8 cellular contexts compared by ENCODE assay signal in genomic region chr21:36113647-36114428, GRCh38. TPM values are rescaled to one million over a fixed set of nuclear protein-coding genes. Genes with fewer than 3 reads are reported as not detected.
A peak's percentile ranks its signal among the peaks of the same experiment; 100 is the strongest.
DNase-seq lines count a peak whose midpoint lies in the region; ATAC-seq and TF ChIP-seq lines count a peak whose summit lies in the region.

No MANE protein-coding gene starts in this region.

- no peaks in the 10 kb centered on the region for H4K20me1 ChIP-seq in Karpas-422 (ENCODE audit: insufficient read depth, low read depth, low read length)

- H3K4me2 ChIP-seq in Karpas-422 (ENCODE audit: low read depth, low read length, poor library complexity, severe bottlenecking) = no peak overlapping the region

- H3K9me3 ChIP-seq in Karpas-422 (ENCODE audit: low read length) (no peaks in the 10 kb centered on the region), thyroid gland (no peaks in the 10 kb centered on the region)

- H3K27ac ChIP-seq in Karpas-422 (ENCODE audit: low read length) (no peak overlapping the region), thyroid gland (no peak overlapping the region)

- H2AFZ ChIP-seq in Karpas-422 (ENCODE audit: low read length) = no peak overlapping the region

- H3K27me3 ChIP-seq in Karpas-422 (ENCODE audit: low read length) (no peaks in the 10 kb centered on the region), thyroid gland (no peaks in the 10 kb centered on the region)

- H3K9ac ChIP-seq in Karpas-422 (ENCODE audit: low read length) = no peak overlapping the region

- intact Hi-C loops in thyroid gland (cut with DNase I) = loop anchor here (5.0 kb wide), 1 partner anchor 42 kb away; the partner anchor contains the start of gene CBR1

- TF ChIP-seq CTCF in thyroid gland (IDR thresholded peaks at IDR 0.05) = no peak

- peak; percentile 55 for ATAC-seq in stimulated activated effector memory CD8-positive, alpha-beta T cell treated with anti-CD3 and anti-CD28 coated beads, Interleukin-12 subunit alpha, Interleukin-12 subunit beta, amount 100 ng/mL, for 72 hours

- H3K4me1 Mint-ChIP-seq in stimulated activated effector memory CD8-positive, alpha-beta T cell treated with anti-CD3 and anti-CD28 coated beads, Interleukin-12 subunit alpha, Interleukin-12 subunit beta, amount 100 ng/mL, for 72 hours = peaks cover 7% of the 10 kb centered on the region

- H3K36me3 ChIP-seq in Karpas-422 (ENCODE audit: insufficient read depth, low read length) (no peaks in the 10 kb centered on the region), thyroid gland (no peaks in the 10 kb centered on the region)

- DNase-seq in Karpas-422 (peak; percentile 28), T-helper 1 cell (peak; percentile 42 to 82 (median 53)), NCI-H128 (lab: John Stamatoyannopoulos, UW; ENCODE audit: unreplicated experiment) (no peak), thyroid gland (no peak), DMS 273 (lab: John Stamatoyannopoulos, UW; ENCODE audit: unreplicated experiment) (no peak), KG1 (lab: John Stamatoyannopoulos, UW) (no peak)
- DNase-seq in effector CD8-positive, alpha-beta T cell (lab: John Stamatoyannopoulos, UW) = peak; percentile 65
- peak in 1 of 2 donors; percentile 83 for DNase-seq in stimulated activated effector memory CD8-positive, alpha-beta T cell treated with anti-CD3 and anti-CD28 coated beads, Interleukin-12 subunit alpha, Interleukin-12 subunit beta, amount 100 ng/mL, for 72 hours (ENCODE audit: low spot score in 2 of 2)

- H3K9me3 Mint-ChIP-seq in stimulated activated effector memory CD8-positive, alpha-beta T cell treated with anti-CD3 and anti-CD28 coated beads, Interleukin-12 subunit alpha, Interleukin-12 subunit beta, amount 100 ng/mL, for 72 hours = no peaks in the 10 kb centered on the region

- no peaks in the 10 kb centered on the region for H3K9me2 ChIP-seq in Karpas-422 (replicated peaks; ENCODE audit: insufficient read depth, low read length)

- 73 to 78% methylated on average over 17 of the region's 17 CpGs for WGBS in thyroid gland, 2 donors

- TF ChIP-seq POLR2A in thyroid gland (IDR thresholded peaks at IDR 0.05) = no peak

- H3K4me3 ChIP-seq in Karpas-422 (ENCODE audit: low read length) (no peak overlapping the region), thyroid gland (replicated peaks in 1 of 3) (no peak overlapping the region)

- H3K36me3 Mint-ChIP-seq in stimulated activated effector memory CD8-positive, alpha-beta T cell treated with anti-CD3 and anti-CD28 coated beads, Interleukin-12 subunit alpha, Interleukin-12 subunit beta, amount 100 ng/mL, for 72 hours = peaks cover 13% of the 10 kb centered on the region

- no peaks in the 10 kb centered on the region for H3K79me2 ChIP-seq in Karpas-422 (ENCODE audit: low read length)

- H3K4me1 ChIP-seq in Karpas-422 (ENCODE audit: low read length) (no peaks in the 10 kb centered on the region), thyroid gland (peaks cover 0 to 4% of the 10 kb centered on the region in 2 donors)

- H3K27ac Mint-ChIP-seq in stimulated activated effector memory CD8-positive, alpha-beta T cell treated with anti-CD3 and anti-CD28 coated beads, Interleukin-12 subunit alpha, Interleukin-12 subunit beta, amount 100 ng/mL, for 72 hours = peak overlapping the region; percentile 38

- H3K4me3 Mint-ChIP-seq in stimulated activated effector memory CD8-positive, alpha-beta T cell treated with anti-CD3 and anti-CD28 coated beads, Interleukin-12 subunit alpha, Interleukin-12 subunit beta, amount 100 ng/mL, for 72 hours = peak overlapping the region; percentile 65

RNA-seq across cellular contexts. Expression of gene CBR3, which starts 21.0 kb away (rescaled TPM):
- total RNA-seq in Karpas-422 (2014; rRNA removed; shearing (Covaris generic); ENCODE audit: low replicate concordance) = not detected in 2 replicates
- total RNA-seq in thyroid gland = 10 to 100 TPM in 1 of 4 donors, 1 to 10 TPM in 3; 5.0 to 23.6 (median 6.5) TPM

RNA-seq across cellular contexts. Expression of gene DOP1B, which starts 42.8 kb away (rescaled TPM):
- total RNA-seq in Karpas-422 (2014; rRNA removed; shearing (Covaris generic); ENCODE audit: low replicate concordance) = 1.0 and 2.1 TPM in 2 replicates
- 10 to 100 TPM; 15.9 to 28.1 (median 20.4) TPM for total RNA-seq in thyroid gland

RNA-seq across cellular contexts. Expression of gene CBR1, which starts 44.0 kb away (rescaled TPM):
- 26.4 and 34.1 TPM in 2 replicates for total RNA-seq in Karpas-422 (2014; rRNA removed; shearing (Covaris generic); ENCODE audit: low replicate concordance)
- 100 to 1,000 TPM; 206 to 600 (median 418) TPM for total RNA-seq in thyroid gland

RNA-seq across cellular contexts. Expression of gene SETD4, which starts 53.5 kb away (rescaled TPM):
- total RNA-seq in Karpas-422 (2014; rRNA removed; shearing (Covaris generic); ENCODE audit: low replicate concordance) = 13.2 and 22.6 TPM in 2 replicates
- total RNA-seq in thyroid gland = 10 to 100 TPM; 25.9 to 33.1 (median 29.7) TPM

Comparison
In these comparisons a context has a peak if more than half of its experiments do, and no peak if none do; other contexts are left out.
1. DNase-seq: peak in Karpas-422 (single experiment), T-helper 1 cell (5 of 5) and effector CD8-positive, alpha-beta T cell (single experiment); none in NCI-H128 (single experiment), thyroid gland (0 of 2), DMS 273 (single experiment) and KG1 (single experiment).